26 cellular contexts compared by ENCODE assay signal in the genomic region with DNA sequence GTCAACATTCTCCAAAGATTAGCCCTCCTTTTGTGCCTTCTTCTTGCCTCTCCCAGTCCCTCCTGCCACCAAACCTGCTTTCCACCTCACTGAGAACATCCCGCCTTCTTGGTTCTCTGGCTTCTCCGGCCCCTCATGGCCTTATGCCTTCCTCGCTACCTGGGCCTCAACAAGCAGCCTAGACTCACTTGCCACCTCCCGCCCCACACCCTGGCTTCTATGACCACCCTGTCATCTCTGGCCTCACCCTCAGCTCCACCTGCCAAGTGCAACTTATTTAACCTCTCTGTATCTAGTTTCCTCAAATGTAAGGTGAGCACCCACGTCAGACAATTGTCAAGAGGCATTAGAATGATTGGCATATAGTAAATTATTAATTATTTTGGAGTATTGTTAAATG.
"Had no signal": no experiment of that assay in that cellular context is flagged by ENCODE, and none has a peak within 500 bp of the region (broad histone marks: within the 10 kb centered on the region; RNA-seq: fewer than 3 reads in every experiment).

No MANE protein-coding gene starts in this region.

- H3K27ac Mint-ChIP-seq: activated B cell treated with CpG ODN at 0.5 μM for 24 hours; activated CD8-positive, alpha-beta T cell treated with anti-CD3 and anti-CD28 coated beads for 36 hours; activated naive CD4-positive, alpha-beta T cell treated with anti-CD3 and anti-CD28 coated beads, Interleukin-2, amount 50 U/mL, for 24 hours; activated naive CD8-positive, alpha-beta T cell treated with anti-CD3 and anti-CD28 coated beads, Interleukin-2, amount 10 ng/mL, durations not matched to agents 7 days and 5 days; activated T-helper 1 cell treated with anti-CD3 and anti-CD28 coated beads, Interleukin-12 subunit alpha, Interleukin-12 subunit beta, Interleukin-2, Interleukin-4 antibody, amounts not matched to agents 30 ng/mL and 10 ng/mL and 1 ng/mL, durations not matched to agents 14 hours and 24 hours and 36 hours; activated T-helper 2 cell treated with anti-CD3 and anti-CD28 coated beads, Interferon-gamma antibody, Interleukin-2, Interleukin-4, amounts not matched to agents 10 μg/mL and 5 μg/mL and 100 μg/mL, durations not matched to agents 14 hours and 24 hours and 36 hours; brain; T-helper 17 cell; T-helper 2 cell treated with Interferon-gamma antibody and Interleukin-4, amounts not matched to agents 5 μg/mL and 100 μg/mL, for 36 hours had no signal

- DNase-seq: activated B cell treated with CpG ODN at 0.5 μM for 24 hours; activated CD4-positive, alpha-beta T cell treated with anti-CD3 and anti-CD28 coated beads for 48 hours; activated CD4-positive, alpha-beta T cell treated with anti-CD3 and anti-CD28 coated beads, Interleukin-2, amount 50 U/mL, for 1 hour; activated CD4-positive, alpha-beta T cell treated with anti-CD3 and anti-CD28 coated beads, Interleukin-2, amount 50 U/mL, for 48 hours; activated CD8-positive, alpha-beta memory T cell treated with anti-CD3 and anti-CD28 coated beads for 24 hours; activated CD8-positive, alpha-beta T cell treated with anti-CD3 and anti-CD28 coated beads for 36 hours; activated gamma-delta T cell treated with Interleukin-2 at 50 U/mL for 16 hours; activated naive CD4-positive, alpha-beta T cell treated with Interleukin-2 at 50 U/mL for 16 hours; activated naive CD8-positive, alpha-beta T cell treated with anti-CD3 and anti-CD28 coated beads, Interleukin-2, amount 10 ng/mL, durations not matched to agents 7 days and 5 days; activated T-cell treated with anti-CD3 and anti-CD28 coated beads, Interleukin-2, amount 50 U/mL, for 4 hours; central memory CD4-positive, alpha-beta T cell; cerebellar nuclear complex; colonic mucosa; effector CD8-positive, alpha-beta T cell; foreskin fibroblast; head of caudate nucleus; hypothalamus; T-helper 17 cell; T1000; WERI-Rb-1 had no signal

- H3K27me3 Mint-ChIP-seq: activated B cell treated with CpG ODN at 0.5 μM for 24 hours; activated CD8-positive, alpha-beta T cell treated with anti-CD3 and anti-CD28 coated beads for 36 hours; activated naive CD4-positive, alpha-beta T cell treated with anti-CD3 and anti-CD28 coated beads, Interleukin-2, amount 50 U/mL, for 24 hours; activated naive CD8-positive, alpha-beta T cell treated with anti-CD3 and anti-CD28 coated beads, Interleukin-2, amount 10 ng/mL, durations not matched to agents 7 days and 5 days; T-helper 17 cell had no signal

- ATAC-seq: activated CD4-positive, CD25-positive, alpha-beta regulatory T cell treated with anti-CD3 and anti-CD28 coated beads, Interleukin-2, amount 50 U/mL, for 24 hours; activated CD8-positive, alpha-beta T cell treated with anti-CD3 and anti-CD28 coated beads for 36 hours; activated T-cell treated with anti-CD3 and anti-CD28 coated beads, Interleukin-2, amount 50 U/mL, for 4 hours; T-helper 17 cell had no signal

- H3K4me3 Mint-ChIP-seq: activated B cell treated with CpG ODN at 0.5 μM for 24 hours; activated CD8-positive, alpha-beta T cell treated with anti-CD3 and anti-CD28 coated beads for 36 hours; activated naive CD4-positive, alpha-beta T cell treated with anti-CD3 and anti-CD28 coated beads, Interleukin-2, amount 50 U/mL, for 24 hours; activated naive CD8-positive, alpha-beta T cell treated with anti-CD3 and anti-CD28 coated beads, Interleukin-2, amount 10 ng/mL, durations not matched to agents 7 days and 5 days; activated T-cell treated with anti-CD3 and anti-CD28 coated beads, Interleukin-2, amount 50 U/mL, for 4 hours; activated T-helper 1 cell treated with anti-CD3 and anti-CD28 coated beads, Interleukin-12 subunit alpha, Interleukin-12 subunit beta, Interleukin-2, Interleukin-4 antibody, amounts not matched to agents 30 ng/mL and 10 ng/mL and 1 ng/mL, durations not matched to agents 14 hours and 24 hours and 36 hours; brain; T-helper 17 cell; T-helper 2 cell treated with Interferon-gamma antibody and Interleukin-4, amounts not matched to agents 5 μg/mL and 100 μg/mL, for 36 hours had no signal

- H3K9me3 Mint-ChIP-seq: activated B cell treated with CpG ODN at 0.5 μM for 24 hours; activated CD8-positive, alpha-beta T cell treated with anti-CD3 and anti-CD28 coated beads for 36 hours; activated naive CD4-positive, alpha-beta T cell treated with anti-CD3 and anti-CD28 coated beads, Interleukin-2, amount 50 U/mL, for 24 hours; activated naive CD8-positive, alpha-beta T cell treated with anti-CD3 and anti-CD28 coated beads, Interleukin-2, amount 10 ng/mL, durations not matched to agents 7 days and 5 days; activated T-cell treated with anti-CD3 and anti-CD28 coated beads, Interleukin-2, amount 50 U/mL, for 4 hours; activated T-helper 1 cell treated with anti-CD3 and anti-CD28 coated beads, Interleukin-12 subunit alpha, Interleukin-12 subunit beta, Interleukin-2, Interleukin-4 antibody, amounts not matched to agents 30 ng/mL and 10 ng/mL and 1 ng/mL, durations not matched to agents 14 hours and 24 hours and 36 hours; activated T-helper 2 cell treated with anti-CD3 and anti-CD28 coated beads, Interferon-gamma antibody, Interleukin-2, Interleukin-4, amounts not matched to agents 10 μg/mL and 5 μg/mL and 100 μg/mL, durations not matched to agents 14 hours and 24 hours and 36 hours; T-helper 2 cell treated with Interferon-gamma antibody and Interleukin-4, amounts not matched to agents 5 μg/mL and 100 μg/mL, for 36 hours had no signal

- H3K4me1 Mint-ChIP-seq: activated B cell treated with CpG ODN at 0.5 μM for 24 hours; activated naive CD4-positive, alpha-beta T cell treated with anti-CD3 and anti-CD28 coated beads, Interleukin-2, amount 50 U/mL, for 24 hours; brain; T-helper 17 cell had no signal
